In genomic region chr22:23223566-23224317, GRCh38 we compare ENCODE assay signal across 9 cellular contexts. TPM values are rescaled to one million over a fixed set of nuclear protein-coding genes. Genes with fewer than 3 reads are reported as not detected.
DNase-seq lines count a peak whose midpoint lies in the region; ATAC-seq, FAIRE-seq and TF ChIP-seq lines count a peak whose summit lies in the region.
"Had no signal": no experiment of that assay in that cellular context is flagged by ENCODE, and none has a peak within 500 bp of the region (broad histone marks: within the 10 kb centered on the region; RNA-seq: fewer than 3 reads in every experiment).

No MANE protein-coding gene starts in this region.

- H3K27me3 Mint-ChIP-seq in activated CD8-positive, alpha-beta T cell treated with anti-CD3 and anti-CD28 coated beads, Interleukin-2, amount 10 ng/mL, durations not matched to agents 7 days and 5 days (ENCODE audit: low read depth): no peaks in the 10 kb centered on the region
- H3K27me3 Mint-ChIP-seq: activated naive CD8-positive, alpha-beta T cell treated with anti-CD3 and anti-CD28 coated beads, Interleukin-2, amount 10 ng/mL, durations not matched to agents 7 days and 5 days had no signal

- H3K4me3 ChIP-seq in kidney (ENCODE audit: low read length in 2 of 2) (no peak overlapping the region), small intestine (ENCODE audit: low read depth in 1 of 2, low read length in 2 of 2) (no peak overlapping the region)

- H3K4me1 ChIP-seq in kidney (ENCODE audit: control insufficient read depth in 1 of 2, insufficient read depth in 1 of 2, low read depth in 1 of 2, low read length in 2 of 2): peaks cover 47 to 64% of the 10 kb centered on the region in 2 donors
- H3K4me1 ChIP-seq in small intestine (ENCODE audit: control insufficient read depth in 2 of 2, insufficient read depth in 1 of 2, low read depth in 1 of 2, low read length in 1 of 2): peaks cover 6 to 16% of the 10 kb centered on the region in 2 donors

- 38 to 61% (median 48%) methylated on average over 12 of the region's 12 CpGs for WGBS in small intestine, 3 donors

- H3K9ac ChIP-seq in kidney (ENCODE audit: low read length in 2 of 2): peak overlapping the region; percentile 37 to 51

- H3K4me1 Mint-ChIP-seq in activated CD8-positive, alpha-beta T cell treated with anti-CD3 and anti-CD28 coated beads, Interleukin-2, amount 10 ng/mL, durations not matched to agents 7 days and 5 days (ENCODE audit: low read depth): peaks cover 79% of the 10 kb centered on the region

- peaks cover 13% of the 10 kb centered on the region; the same call in 1 of the 2 replicates for H3K36me3 ChIP-seq in KOPT-K1 (ENCODE audit: insufficient read depth, low read length)
- no peaks in the 10 kb centered on the region for H3K36me3 ChIP-seq in kidney (ENCODE audit: control insufficient read depth in 1 of 2, insufficient read depth in 2 of 2, low read length in 2 of 2)
- H3K36me3 ChIP-seq in small intestine (ENCODE audit: control insufficient read depth in 2 of 2, insufficient read depth in 2 of 2, low read length in 2 of 2): no peaks in the 10 kb centered on the region

- no peak for DNase-seq in activated CD8-positive, alpha-beta T cell treated with anti-CD3 and anti-CD28 coated beads, Interleukin-2, amount 10 ng/mL, durations not matched to agents 7 days and 5 days
- peak; percentile 48 for DNase-seq in kidney
- peak; percentile 27 for DNase-seq in small intestine
- DNase-seq in NCI-H187 treated with DMSO at 0.1 percent for 48 hours (lab: John Stamatoyannopoulos, UW): no peak
- DNase-seq in 8988T: no peak
- no peak for DNase-seq in DMS114 treated with DMSO at 0.1 percent for 48 hours (lab: John Stamatoyannopoulos, UW; ENCODE audit: unreplicated experiment)
- DNase-seq: activated naive CD8-positive, alpha-beta T cell treated with anti-CD3 and anti-CD28 coated beads, Interleukin-2, amount 10 ng/mL, durations not matched to agents 7 days and 5 days; T1000 had no signal

- POLR2A ChIA-PET in activated CD8-positive, alpha-beta T cell treated with anti-CD3 and anti-CD28 coated beads, Interleukin-2, amount 10 ng/mL, durations not matched to agents 7 days and 5 days (lab: Charles Lee): no interaction called here

- CTCF ChIA-PET in activated CD8-positive, alpha-beta T cell treated with anti-CD3 and anti-CD28 coated beads, Interleukin-2, amount 10 ng/mL, durations not matched to agents 7 days and 5 days (lab: Charles Lee): no interaction called here

- intact Hi-C loops in kidney (cut with DNase I): no loop called here

- H3K27ac Mint-ChIP-seq in activated CD8-positive, alpha-beta T cell treated with anti-CD3 and anti-CD28 coated beads, Interleukin-2, amount 10 ng/mL, durations not matched to agents 7 days and 5 days: peak overlapping the region; percentile 58
- H3K27ac Mint-ChIP-seq: activated naive CD8-positive, alpha-beta T cell treated with anti-CD3 and anti-CD28 coated beads, Interleukin-2, amount 10 ng/mL, durations not matched to agents 7 days and 5 days had no signal

- H3K27me3 ChIP-seq in small intestine (ENCODE audit: control insufficient read depth in 2 of 2, insufficient read depth in 2 of 2, low read length in 2 of 2): no peaks in the 10 kb centered on the region

- H3K27ac ChIP-seq in KOPT-K1 (ENCODE audit: low read depth, low read length, poor library complexity, severe bottlenecking) (peak overlapping the region; percentile 6), kidney (ENCODE audit: low read depth in 2 of 2, low read length in 2 of 2) (peak overlapping the region; percentile 38 to 82), small intestine (ENCODE audit: low read depth in 1 of 2, low read length in 1 of 2) (peak overlapping the region in 1 of 2 donors; percentile 43)

- no peak for ATAC-seq in activated CD8-positive, alpha-beta T cell treated with anti-CD3 and anti-CD28 coated beads, Interleukin-2, amount 10 ng/mL, durations not matched to agents 7 days and 5 days

- TF ChIP-seq CTCF in kidney (IDR thresholded peaks at IDR 0.05; ENCODE audit: borderline replicate concordance, extremely low read depth, insufficient read depth): no peak

- H3K4me3 Mint-ChIP-seq in activated CD8-positive, alpha-beta T cell treated with anti-CD3 and anti-CD28 coated beads, Interleukin-2, amount 10 ng/mL, durations not matched to agents 7 days and 5 days: no peak overlapping the region
- H3K4me3 Mint-ChIP-seq: activated naive CD8-positive, alpha-beta T cell treated with anti-CD3 and anti-CD28 coated beads, Interleukin-2, amount 10 ng/mL, durations not matched to agents 7 days and 5 days had no signal

- peaks cover 10% of the 10 kb centered on the region for H3K9me3 Mint-ChIP-seq in activated CD8-positive, alpha-beta T cell treated with anti-CD3 and anti-CD28 coated beads, Interleukin-2, amount 10 ng/mL, durations not matched to agents 7 days and 5 days (ENCODE audit: insufficient read depth)

- FAIRE-seq in kidney (lab: Jason Lieb, UNC) (no peak), small intestine (lab: Jason Lieb, UNC) (no peak)

- peaks cover 15% of the 10 kb centered on the region for H3K36me3 Mint-ChIP-seq in activated CD8-positive, alpha-beta T cell treated with anti-CD3 and anti-CD28 coated beads, Interleukin-2, amount 10 ng/mL, durations not matched to agents 7 days and 5 days (ENCODE audit: low read depth)

- H3K9me3 ChIP-seq in KOPT-K1 (ENCODE audit: insufficient read depth, low read length, poor library complexity, severe bottlenecking) (peaks cover 14% of the 10 kb centered on the region), kidney (ENCODE audit: control insufficient read depth in 1 of 2, low read length in 2 of 2) (peaks cover 0 to 2% of the 10 kb centered on the region in 2 donors), small intestine (ENCODE audit: control insufficient read depth, low read depth) (no peaks in the 10 kb centered on the region)

RNA-seq across cellular contexts. Expression of gene BCR, which starts 43.4 kb away (rescaled TPM):
- 10 to 100 TPM; 31.1 to 31.9 TPM for total RNA-seq in activated CD8-positive, alpha-beta T cell treated with anti-CD3 and anti-CD28 coated beads, Interleukin-2, amount 10 ng/mL, durations not matched to agents 7 days and 5 days
- total RNA-seq in kidney: 97.7 TPM
- polyA plus RNA-seq in kidney (ENCODE audit: insufficient read depth, low read depth, low replicate concordance): 45.0 TPM
- polyA plus RNA-seq in small intestine: 10 to 100 TPM in 2 of 3 donors, 1 to 10 TPM in 1; 8.9 to 27.9 (median 13.9) TPM

Comparison
In these comparisons a context has a peak if more than half of its experiments do, and no peak if none do; other contexts are left out.
1. DNase-seq: peak in kidney (single experiment) and small intestine (single experiment); none in activated CD8-positive, alpha-beta T cell treated with anti-CD3 and anti-CD28 coated beads, Interleukin-2, amount 10 ng/mL, durations not matched to agents 7 days and 5 days (single experiment), NCI-H187 treated with DMSO at 0.1 percent for 48 hours (single experiment), 8988T (single experiment) and DMS114 treated with DMSO at 0.1 percent for 48 hours (single experiment).